2 cellular contexts compared by ENCODE assay signal in genomic region chr22:42868751-42869251, GRCh38.
A peak's percentile ranks its signal among the peaks of the same experiment; 100 is the strongest.
TF ChIP-seq lines count a peak whose summit lies in the region.

No MANE protein-coding gene starts in this region.

TF ChIP-seq in Ishikawa, 13 proteins besides CTCF, POLR2A, EP300 and RAD21:
- TF ChIP-seq YY1 (IDR thresholded peaks at IDR 0.05; ENCODE audit: low read depth) (no peak), TAF1 (IDR thresholded peaks at IDR 0.05; ENCODE audit: low read depth) (no peak), CEBPB (IDR thresholded peaks at IDR 0.05) (peak; percentile 87), REST (IDR thresholded peaks at IDR 0.05; ENCODE audit: low read depth) (no peak), FOXM1 (IDR thresholded peaks at IDR 0.05; ENCODE audit: borderline replicate concordance, low read depth) (no peak; the same call in 1 of the 2 replicates), TEAD4 (IDR thresholded peaks at IDR 0.05) (no peak; the same call in 1 of the 2 replicates), CREB1 (IDR thresholded peaks at IDR 0.05; ENCODE audit: low read depth) (no peak), EGR1 (IDR thresholded peaks at IDR 0.05) (no peak), MAX (IDR thresholded peaks at IDR 0.05) (peak; percentile 71), USF1 (IDR thresholded peaks at IDR 0.05) (no peak; the same call in 1 of the 2 replicates), ZBTB7A (IDR thresholded peaks at IDR 0.05; ENCODE audit: low read depth) (peak; percentile 78; the same call in 1 of the 2 replicates), NFIC (IDR thresholded peaks at IDR 0.05) (peak; percentile 77), TCF12 (IDR thresholded peaks at IDR 0.05; ENCODE audit: low read depth) (peak; percentile 85)

TF ChIP-seq in GM12878, 131 proteins besides CTCF, POLR2A, EP300 and RAD21:
- no peak for TF ChIP-seq HCFC1 (IDR thresholded peaks at IDR 0.05; ENCODE audit: low read length)
- TF ChIP-seq ATF2 (IDR thresholded peaks at IDR 0.05; ENCODE audit: low read length) = no peak
- no peak for TF ChIP-seq IKZF2 (IDR thresholded peaks at IDR 0.05)
- TF ChIP-seq IRF4 (IDR thresholded peaks at IDR 0.05; ENCODE audit: low read depth, low read length) = no peak
- no peak for TF ChIP-seq ZNF24 (IDR thresholded peaks at IDR 0.05)
- TF ChIP-seq CBFB (IDR thresholded peaks at IDR 0.05; ENCODE audit: low read depth) = no peak
- TF ChIP-seq NKRF (conservative IDR thresholded peaks at IDR 0.05) = no peak
- no peak for TF ChIP-seq REST (IDR thresholded peaks at IDR 0.05; ENCODE audit: low read depth, low read length)
- no peak for TF ChIP-seq E2F8 (IDR thresholded peaks at IDR 0.05; ENCODE audit: low read depth, partially characterized antibody)
- no peak for TF ChIP-seq E4F1 (IDR thresholded peaks at IDR 0.05; ENCODE audit: borderline replicate concordance, partially characterized antibody)
- TF ChIP-seq BRCA1 (IDR thresholded peaks at IDR 0.05; ENCODE audit: low read depth, low read length) = no peak
- TF ChIP-seq ZNF217 (IDR thresholded peaks at IDR 0.05) = no peak
- TF ChIP-seq ZNF207 (IDR thresholded peaks at IDR 0.05; ENCODE audit: borderline replicate concordance) = no peak
- TF ChIP-seq NR2C1 (IDR thresholded peaks at IDR 0.05) = no peak
- no peak for TF ChIP-seq CHD2 (IDR thresholded peaks at IDR 0.05; ENCODE audit: borderline replicate concordance, low read depth, low read length)
- no peak for TF ChIP-seq MEF2B (IDR thresholded peaks at IDR 0.05; ENCODE audit: partially characterized antibody, poor library complexity, severe bottlenecking)
- no peak for TF ChIP-seq NFYA (IDR thresholded peaks at IDR 0.05; ENCODE audit: borderline replicate concordance, low read depth, low read length)
- no peak for TF ChIP-seq ZNF384 (IDR thresholded peaks at IDR 0.05; ENCODE audit: borderline replicate concordance, low read depth, low read length)
- no peak for TF ChIP-seq GABPA (IDR thresholded peaks at IDR 0.05; ENCODE audit: low read depth)
- TF ChIP-seq YBX1 (IDR thresholded peaks at IDR 0.05) = no peak
